In genomic region chr7:48097511-48098231, GRCh38 we compare ENCODE assay signal across 12 cellular contexts. TPM values are rescaled to one million over a fixed set of nuclear protein-coding genes. Genes with fewer than 3 reads are reported as not detected.
A peak's percentile ranks its signal among the peaks of the same experiment; 100 is the strongest.
DNase-seq lines count a peak whose midpoint lies in the region; ATAC-seq, FAIRE-seq and TF ChIP-seq lines count a peak whose summit lies in the region.
"Had no signal": no experiment of that assay in that cellular context is flagged by ENCODE, and none has a peak within 500 bp of the region (broad histone marks: within the 10 kb centered on the region; RNA-seq: fewer than 3 reads in every experiment).

No MANE protein-coding gene starts in this region.

- peaks cover 78% of the 10 kb centered on the region for H3K36me3 Mint-ChIP-seq in activated CD4-positive, alpha-beta T cell treated with anti-CD3 and anti-CD28 coated beads, Interleukin-2, amount 10 ng/mL, durations not matched to agents 7 days and 5 days (ENCODE audit: low read depth)
- H3K36me3 Mint-ChIP-seq in T-cell (peaks cover 67% of the 10 kb centered on the region), endothelial cell (ENCODE audit: low read depth, unreplicated experiment) (peaks cover 53% of the 10 kb centered on the region)

- FAIRE-seq in RCC 7860 (lab: Jason Lieb, UNC) = no peak
- FAIRE-seq: small intestine had no signal

- TF ChIP-seq CTCF in endothelial cell (IDR thresholded peaks at IDR 0.05; ENCODE audit: unreplicated experiment) = no peak

- H3K27ac Mint-ChIP-seq in activated CD4-positive, alpha-beta T cell treated with anti-CD3 and anti-CD28 coated beads, Interleukin-2, amount 10 ng/mL, durations not matched to agents 7 days and 5 days = peak overlapping the region; percentile 89
- H3K27ac Mint-ChIP-seq in T-cell (peak overlapping the region; percentile 95 to 98), endothelial cell (ENCODE audit: unreplicated experiment) (peak overlapping the region; percentile 43)
- H3K27ac Mint-ChIP-seq: activated B cell treated with CpG ODN at 0.5 μM for 24 hours had no signal

- peak overlapping the region; percentile 54 for H3K4me3 Mint-ChIP-seq in activated CD4-positive, alpha-beta T cell treated with anti-CD3 and anti-CD28 coated beads, Interleukin-2, amount 10 ng/mL, durations not matched to agents 7 days and 5 days
- H3K4me3 Mint-ChIP-seq in T-cell (peak overlapping the region; percentile 43 to 75 (median 65)), endothelial cell (ENCODE audit: unreplicated experiment) (peak overlapping the region; percentile 17)
- H3K4me3 Mint-ChIP-seq: activated B cell treated with CpG ODN at 0.5 μM for 24 hours had no signal

- CTCF ChIA-PET in activated CD4-positive, alpha-beta T cell treated with anti-CD3 and anti-CD28 coated beads, Interleukin-2, amount 10 ng/mL, durations not matched to agents 7 days and 5 days (lab: Charles Lee) = interaction anchor here (0.6 to 2.2 kb wide), 2 partner anchors 12 to 119 kb away, joined by 3 to 11 read pairs; no protein-coding TSS in a partner anchor
- CTCF ChIA-PET in T-cell (lab: Charles Lee) = interaction anchor here in 1 of 2 donors (0.7 to 1.2 kb wide), 2 partner anchors 13 to 106 kb away, joined by 3 read pairs; no protein-coding TSS in a partner anchor

- peaks cover 76% of the 10 kb centered on the region for H3K4me1 Mint-ChIP-seq in activated CD4-positive, alpha-beta T cell treated with anti-CD3 and anti-CD28 coated beads, Interleukin-2, amount 10 ng/mL, durations not matched to agents 7 days and 5 days
- peaks cover 82 to 87% (median 86%) of the 10 kb centered on the region in 3 donors for H3K4me1 Mint-ChIP-seq in T-cell
- peaks cover 17% of the 10 kb centered on the region for H3K4me1 Mint-ChIP-seq in endothelial cell (ENCODE audit: unreplicated experiment)

- no peaks in the 10 kb centered on the region for H3K27me3 Mint-ChIP-seq in activated CD4-positive, alpha-beta T cell treated with anti-CD3 and anti-CD28 coated beads, Interleukin-2, amount 10 ng/mL, durations not matched to agents 7 days and 5 days
- no peaks in the 10 kb centered on the region for H3K27me3 Mint-ChIP-seq in T-cell
- no peaks in the 10 kb centered on the region for H3K27me3 Mint-ChIP-seq in endothelial cell (ENCODE audit: unreplicated experiment)
- H3K27me3 Mint-ChIP-seq: activated B cell treated with CpG ODN at 0.5 μM for 24 hours had no signal

- peak; percentile 31 for DNase-seq in activated CD4-positive, alpha-beta T cell treated with anti-CD3 and anti-CD28 coated beads, Interleukin-2, amount 10 ng/mL, durations not matched to agents 7 days and 5 days
- no peak for DNase-seq in activated CD4-positive, alpha-beta T cell treated with anti-CD3 and anti-CD28 coated beads, Interleukin-2, amount 50 U/mL, for 48 hours
- DNase-seq in T-cell (peak in 6 of 34 experiments; percentile 15 to 39 (median 30)), endothelial cell (ENCODE audit: low spot score) (no peak), RCC 7860 (ENCODE audit: low spot score) (no peak), NCI-H2081 treated with DMSO at 0.1 percent for 48 hours (lab: John Stamatoyannopoulos, UW) (no peak)
- no peak for DNase-seq in stimulated activated naive CD8-positive, alpha-beta T cell treated with anti-CD3 and anti-CD28 coated beads, Interleukin-15, Interleukin-2, amounts not matched to agents 100 U/mL and 50 U/mL, for 24 hours
- DNase-seq: activated B cell treated with CpG ODN at 0.5 μM for 24 hours, NCI-H1436 treated with DMSO at 0.1 percent for 48 hours, PC-3, small intestine had no signal

- POLR2A ChIA-PET in activated CD4-positive, alpha-beta T cell treated with anti-CD3 and anti-CD28 coated beads, Interleukin-2, amount 10 ng/mL, durations not matched to agents 7 days and 5 days (lab: Charles Lee) = no interaction called here
- POLR2A ChIA-PET in T-cell (lab: Charles Lee) = interaction anchor here in 1 of 2 donors (0.5 kb wide), 1 partner anchor 62 kb away, joined by 3 read pairs; the partner anchor contains the start of gene C7orf57

- peak; percentile 72 to 79 (median 75) for ATAC-seq in T-cell (replicated peaks in 1 of 4)
- peak; percentile 54 for ATAC-seq in stimulated activated naive CD8-positive, alpha-beta T cell treated with anti-CD3 and anti-CD28 coated beads, Interleukin-15, Interleukin-2, amounts not matched to agents 100 U/mL and 50 U/mL, for 24 hours
- ATAC-seq in HG03571 (IDR thresholded peaks at IDR 0.05; ENCODE audit: unreplicated experiment) = no peak
- ATAC-seq: PC-3 had no signal

- no peaks in the 10 kb centered on the region for H3K9me3 Mint-ChIP-seq in activated CD4-positive, alpha-beta T cell treated with anti-CD3 and anti-CD28 coated beads, Interleukin-2, amount 10 ng/mL, durations not matched to agents 7 days and 5 days
- H3K9me3 Mint-ChIP-seq in T-cell (no peaks in the 10 kb centered on the region), endothelial cell (ENCODE audit: unreplicated experiment) (no peaks in the 10 kb centered on the region)
- H3K9me3 Mint-ChIP-seq: activated B cell treated with CpG ODN at 0.5 μM for 24 hours had no signal

RNA-seq across cellular contexts. Expression of gene UPP1, which starts 8.6 kb away (rescaled TPM):
- 100 to 1,000 TPM; 100 to 114 TPM for total RNA-seq in activated CD4-positive, alpha-beta T cell treated with anti-CD3 and anti-CD28 coated beads, Interleukin-2, amount 10 ng/mL, durations not matched to agents 7 days and 5 days
- 100 to 1,000 TPM in 3 of 5 donors, 10 to 100 TPM in 2; 77.7 to 227 (median 177) TPM for total RNA-seq in T-cell
- 77.4 TPM for total RNA-seq in endothelial cell (ENCODE audit: unreplicated experiment)

Comparison
In these comparisons a context has a peak if more than half of its experiments do, and no peak if none do; other contexts are left out.
1. H3K27ac Mint-ChIP-seq: peak in every context shown above with its lines; median percentile 96 in T-cell; 89 in activated CD4-positive, alpha-beta T cell treated with anti-CD3 and anti-CD28 coated beads, Interleukin-2, amount 10 ng/mL, durations not matched to agents 7 days and 5 days; 43 in endothelial cell.